In genomic region chr6:53532061-53532797, GRCh38 we compare ENCODE assay signal across 1 cellular context.
TF ChIP-seq lines count a peak whose summit lies in the region.

No MANE protein-coding gene starts in this region.

TF ChIP-seq in H1, 55 proteins besides CTCF, POLR2A, EP300 and RAD21:
- TF ChIP-seq SIN3A (conservative IDR thresholded peaks at IDR 0.05 in 1 of 2, IDR thresholded peaks at IDR 0.05 in 1 of 2; ENCODE audit: low read depth in 1 of 2, low read length in 2 of 2), result no peak
- no peak for TF ChIP-seq ZNF274 (IDR thresholded peaks at IDR 0.05; ENCODE audit: borderline replicate concordance, extremely low read depth, low read length)
- TF ChIP-seq KDM5A (IDR thresholded peaks at IDR 0.05; ENCODE audit: low read length), result no peak
